ENCODE assay signal across 2 cellular contexts in the genomic region with DNA sequence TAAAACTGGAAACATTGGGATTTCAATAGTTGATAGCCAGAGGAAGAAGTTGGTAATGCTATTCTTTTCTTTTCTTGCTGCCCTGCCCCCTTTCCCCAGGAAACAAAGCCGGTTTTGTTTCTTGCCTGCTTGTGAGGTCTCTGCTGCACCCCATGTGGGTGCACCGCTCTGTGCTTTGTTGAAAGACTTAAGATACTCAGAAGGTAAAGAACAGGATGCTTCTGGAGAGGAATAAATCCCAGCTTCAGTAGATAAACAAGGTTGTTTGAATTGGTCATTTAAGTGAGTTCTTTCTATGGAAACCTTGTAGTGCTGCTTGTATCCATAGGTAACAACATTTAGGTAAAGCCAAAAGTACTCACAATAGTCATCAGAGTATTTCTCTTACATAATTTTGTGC.
TF ChIP-seq lines count a peak whose summit lies in the region.

No MANE protein-coding gene starts in this region.

TF ChIP-seq in SK-N-SH, 30 proteins besides CTCF, POLR2A, EP300 and RAD21 (continued from another document):
- TF ChIP-seq, protein P1, sequence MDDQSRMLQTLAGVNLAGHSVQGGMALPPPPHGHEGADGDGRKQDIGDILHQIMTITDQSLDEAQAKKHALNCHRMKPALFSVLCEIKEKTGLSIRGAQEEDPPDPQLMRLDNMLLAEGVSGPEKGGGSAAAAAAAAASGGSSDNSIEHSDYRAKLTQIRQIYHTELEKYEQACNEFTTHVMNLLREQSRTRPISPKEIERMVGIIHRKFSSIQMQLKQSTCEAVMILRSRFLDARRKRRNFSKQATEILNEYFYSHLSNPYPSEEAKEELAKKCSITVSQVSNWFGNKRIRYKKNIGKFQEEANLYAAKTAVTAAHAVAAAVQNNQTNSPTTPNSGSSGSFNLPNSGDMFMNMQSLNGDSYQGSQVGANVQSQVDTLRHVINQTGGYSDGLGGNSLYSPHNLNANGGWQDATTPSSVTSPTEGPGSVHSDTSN (IDR thresholded peaks at IDR 0.05): no peak
- TF ChIP-seq MEF2A (IDR thresholded peaks at IDR 0.05; ENCODE audit: borderline replicate concordance, low read depth) (no peak), ELF1 (IDR thresholded peaks at IDR 0.05) (no peak), FOSL2 (IDR thresholded peaks at IDR 0.05; ENCODE audit: borderline replicate concordance, low read depth) (no peak), TCF12 (IDR thresholded peaks at IDR 0.05) (no peak), FOXJ3 (CRISPR knock-in tag; IDR thresholded peaks at IDR 0.05) (no peak), EZH2phosphoT487 (IDR thresholded peaks at IDR 0.05; ENCODE audit: borderline replicate concordance, low read depth) (no peak), NRF1 (IDR thresholded peaks at IDR 0.05; ENCODE audit: low read depth, low read length) (no peak)
- TF ChIP-seq, protein P2, sequence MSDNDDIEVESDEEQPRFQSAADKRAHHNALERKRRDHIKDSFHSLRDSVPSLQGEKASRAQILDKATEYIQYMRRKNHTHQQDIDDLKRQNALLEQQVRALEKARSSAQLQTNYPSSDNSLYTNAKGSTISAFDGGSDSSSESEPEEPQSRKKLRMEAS (IDR thresholded peaks at IDR 0.05; ENCODE audit: low read depth): no peak

TF ChIP-seq in SK-N-SH treated with all-trans-retinoic acid at 6 μM for 48 hours, 23 proteins besides CTCF, POLR2A, EP300 and RAD21 (continued from another document):
- TF ChIP-seq, protein P3, sequence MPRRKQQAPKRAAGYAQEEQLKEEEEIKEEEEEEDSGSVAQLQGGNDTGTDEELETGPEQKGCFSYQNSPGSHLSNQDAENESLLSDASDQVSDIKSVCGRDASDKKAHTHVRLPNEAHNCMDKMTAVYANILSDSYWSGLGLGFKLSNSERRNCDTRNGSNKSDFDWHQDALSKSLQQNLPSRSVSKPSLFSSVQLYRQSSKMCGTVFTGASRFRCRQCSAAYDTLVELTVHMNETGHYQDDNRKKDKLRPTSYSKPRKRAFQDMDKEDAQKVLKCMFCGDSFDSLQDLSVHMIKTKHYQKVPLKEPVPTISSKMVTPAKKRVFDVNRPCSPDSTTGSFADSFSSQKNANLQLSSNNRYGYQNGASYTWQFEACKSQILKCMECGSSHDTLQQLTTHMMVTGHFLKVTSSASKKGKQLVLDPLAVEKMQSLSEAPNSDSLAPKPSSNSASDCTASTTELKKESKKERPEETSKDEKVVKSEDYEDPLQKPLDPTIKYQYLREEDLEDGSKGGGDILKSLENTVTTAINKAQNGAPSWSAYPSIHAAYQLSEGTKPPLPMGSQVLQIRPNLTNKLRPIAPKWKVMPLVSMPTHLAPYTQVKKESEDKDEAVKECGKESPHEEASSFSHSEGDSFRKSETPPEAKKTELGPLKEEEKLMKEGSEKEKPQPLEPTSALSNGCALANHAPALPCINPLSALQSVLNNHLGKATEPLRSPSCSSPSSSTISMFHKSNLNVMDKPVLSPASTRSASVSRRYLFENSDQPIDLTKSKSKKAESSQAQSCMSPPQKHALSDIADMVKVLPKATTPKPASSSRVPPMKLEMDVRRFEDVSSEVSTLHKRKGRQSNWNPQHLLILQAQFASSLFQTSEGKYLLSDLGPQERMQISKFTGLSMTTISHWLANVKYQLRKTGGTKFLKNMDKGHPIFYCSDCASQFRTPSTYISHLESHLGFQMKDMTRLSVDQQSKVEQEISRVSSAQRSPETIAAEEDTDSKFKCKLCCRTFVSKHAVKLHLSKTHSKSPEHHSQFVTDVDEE (CRISPR knock-in tag; IDR thresholded peaks at IDR 0.05): no peak
- TF ChIP-seq, protein P4, sequence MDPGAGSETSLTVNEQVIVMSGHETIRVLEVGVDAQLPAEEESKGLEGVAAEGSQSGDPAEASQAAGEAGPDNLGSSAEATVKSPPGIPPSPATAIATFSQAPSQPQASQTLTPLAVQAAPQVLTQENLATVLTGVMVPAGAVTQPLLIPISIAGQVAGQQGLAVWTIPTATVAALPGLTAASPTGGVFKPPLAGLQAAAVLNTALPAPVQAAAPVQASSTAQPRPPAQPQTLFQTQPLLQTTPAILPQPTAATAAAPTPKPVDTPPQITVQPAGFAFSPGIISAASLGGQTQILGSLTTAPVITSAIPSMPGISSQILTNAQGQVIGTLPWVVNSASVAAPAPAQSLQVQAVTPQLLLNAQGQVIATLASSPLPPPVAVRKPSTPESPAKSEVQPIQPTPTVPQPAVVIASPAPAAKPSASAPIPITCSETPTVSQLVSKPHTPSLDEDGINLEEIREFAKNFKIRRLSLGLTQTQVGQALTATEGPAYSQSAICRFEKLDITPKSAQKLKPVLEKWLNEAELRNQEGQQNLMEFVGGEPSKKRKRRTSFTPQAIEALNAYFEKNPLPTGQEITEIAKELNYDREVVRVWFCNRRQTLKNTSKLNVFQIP (CRISPR knock-in tag; IDR thresholded peaks at IDR 0.05; ENCODE audit: borderline replicate concordance, low read depth): no peak
- no peak for TF ChIP-seq TOX (CRISPR knock-in tag; IDR thresholded peaks at IDR 0.05; ENCODE audit: borderline replicate concordance)
- TF ChIP-seq, protein P5, sequence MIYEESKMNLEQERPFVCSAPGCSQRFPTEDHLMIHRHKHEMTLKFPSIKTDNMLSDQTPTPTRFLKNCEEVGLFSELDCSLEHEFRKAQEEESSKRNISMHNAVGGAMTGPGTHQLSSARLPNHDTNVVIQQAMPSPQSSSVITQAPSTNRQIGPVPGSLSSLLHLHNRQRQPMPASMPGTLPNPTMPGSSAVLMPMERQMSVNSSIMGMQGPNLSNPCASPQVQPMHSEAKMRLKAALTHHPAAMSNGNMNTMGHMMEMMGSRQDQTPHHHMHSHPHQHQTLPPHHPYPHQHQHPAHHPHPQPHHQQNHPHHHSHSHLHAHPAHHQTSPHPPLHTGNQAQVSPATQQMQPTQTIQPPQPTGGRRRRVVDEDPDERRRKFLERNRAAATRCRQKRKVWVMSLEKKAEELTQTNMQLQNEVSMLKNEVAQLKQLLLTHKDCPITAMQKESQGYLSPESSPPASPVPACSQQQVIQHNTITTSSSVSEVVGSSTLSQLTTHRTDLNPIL (CRISPR knock-in tag; IDR thresholded peaks at IDR 0.05; ENCODE audit: low read depth): no peak
